In the genomic region with DNA sequence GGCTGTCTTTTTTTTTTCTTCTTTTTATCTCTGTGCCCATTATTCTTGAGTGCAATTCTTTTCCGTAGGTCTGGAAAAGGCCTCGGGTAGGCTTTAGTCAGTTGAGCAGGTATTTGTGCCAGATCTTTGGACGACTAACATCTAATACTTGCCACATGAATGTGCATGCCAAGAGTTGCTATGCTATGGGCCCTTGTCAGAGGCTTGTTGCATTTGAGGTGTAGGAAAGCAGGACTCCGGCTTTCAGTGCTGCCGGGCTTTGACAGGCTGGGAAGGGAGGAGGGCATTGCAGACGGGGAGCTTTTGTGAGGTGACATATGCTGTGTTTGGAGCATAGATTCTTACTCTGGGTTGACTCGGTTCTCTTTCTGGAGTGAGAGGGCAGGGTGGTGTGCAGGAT, we compare ENCODE assay signal across 1 cellular context.
TF ChIP-seq lines count a peak whose summit lies in the region.

No MANE protein-coding gene starts in this region.

TF ChIP-seq in GM23338, 12 proteins besides CTCF, POLR2A, EP300 and RAD21 (continued from another document):
- TF ChIP-seq ETS1 (IDR thresholded peaks at IDR 0.05), result no peak
- TF ChIP-seq ZNF114 (CRISPR knock-in tag; IDR thresholded peaks at IDR 0.05), result no peak
- TF ChIP-seq, protein P1, sequence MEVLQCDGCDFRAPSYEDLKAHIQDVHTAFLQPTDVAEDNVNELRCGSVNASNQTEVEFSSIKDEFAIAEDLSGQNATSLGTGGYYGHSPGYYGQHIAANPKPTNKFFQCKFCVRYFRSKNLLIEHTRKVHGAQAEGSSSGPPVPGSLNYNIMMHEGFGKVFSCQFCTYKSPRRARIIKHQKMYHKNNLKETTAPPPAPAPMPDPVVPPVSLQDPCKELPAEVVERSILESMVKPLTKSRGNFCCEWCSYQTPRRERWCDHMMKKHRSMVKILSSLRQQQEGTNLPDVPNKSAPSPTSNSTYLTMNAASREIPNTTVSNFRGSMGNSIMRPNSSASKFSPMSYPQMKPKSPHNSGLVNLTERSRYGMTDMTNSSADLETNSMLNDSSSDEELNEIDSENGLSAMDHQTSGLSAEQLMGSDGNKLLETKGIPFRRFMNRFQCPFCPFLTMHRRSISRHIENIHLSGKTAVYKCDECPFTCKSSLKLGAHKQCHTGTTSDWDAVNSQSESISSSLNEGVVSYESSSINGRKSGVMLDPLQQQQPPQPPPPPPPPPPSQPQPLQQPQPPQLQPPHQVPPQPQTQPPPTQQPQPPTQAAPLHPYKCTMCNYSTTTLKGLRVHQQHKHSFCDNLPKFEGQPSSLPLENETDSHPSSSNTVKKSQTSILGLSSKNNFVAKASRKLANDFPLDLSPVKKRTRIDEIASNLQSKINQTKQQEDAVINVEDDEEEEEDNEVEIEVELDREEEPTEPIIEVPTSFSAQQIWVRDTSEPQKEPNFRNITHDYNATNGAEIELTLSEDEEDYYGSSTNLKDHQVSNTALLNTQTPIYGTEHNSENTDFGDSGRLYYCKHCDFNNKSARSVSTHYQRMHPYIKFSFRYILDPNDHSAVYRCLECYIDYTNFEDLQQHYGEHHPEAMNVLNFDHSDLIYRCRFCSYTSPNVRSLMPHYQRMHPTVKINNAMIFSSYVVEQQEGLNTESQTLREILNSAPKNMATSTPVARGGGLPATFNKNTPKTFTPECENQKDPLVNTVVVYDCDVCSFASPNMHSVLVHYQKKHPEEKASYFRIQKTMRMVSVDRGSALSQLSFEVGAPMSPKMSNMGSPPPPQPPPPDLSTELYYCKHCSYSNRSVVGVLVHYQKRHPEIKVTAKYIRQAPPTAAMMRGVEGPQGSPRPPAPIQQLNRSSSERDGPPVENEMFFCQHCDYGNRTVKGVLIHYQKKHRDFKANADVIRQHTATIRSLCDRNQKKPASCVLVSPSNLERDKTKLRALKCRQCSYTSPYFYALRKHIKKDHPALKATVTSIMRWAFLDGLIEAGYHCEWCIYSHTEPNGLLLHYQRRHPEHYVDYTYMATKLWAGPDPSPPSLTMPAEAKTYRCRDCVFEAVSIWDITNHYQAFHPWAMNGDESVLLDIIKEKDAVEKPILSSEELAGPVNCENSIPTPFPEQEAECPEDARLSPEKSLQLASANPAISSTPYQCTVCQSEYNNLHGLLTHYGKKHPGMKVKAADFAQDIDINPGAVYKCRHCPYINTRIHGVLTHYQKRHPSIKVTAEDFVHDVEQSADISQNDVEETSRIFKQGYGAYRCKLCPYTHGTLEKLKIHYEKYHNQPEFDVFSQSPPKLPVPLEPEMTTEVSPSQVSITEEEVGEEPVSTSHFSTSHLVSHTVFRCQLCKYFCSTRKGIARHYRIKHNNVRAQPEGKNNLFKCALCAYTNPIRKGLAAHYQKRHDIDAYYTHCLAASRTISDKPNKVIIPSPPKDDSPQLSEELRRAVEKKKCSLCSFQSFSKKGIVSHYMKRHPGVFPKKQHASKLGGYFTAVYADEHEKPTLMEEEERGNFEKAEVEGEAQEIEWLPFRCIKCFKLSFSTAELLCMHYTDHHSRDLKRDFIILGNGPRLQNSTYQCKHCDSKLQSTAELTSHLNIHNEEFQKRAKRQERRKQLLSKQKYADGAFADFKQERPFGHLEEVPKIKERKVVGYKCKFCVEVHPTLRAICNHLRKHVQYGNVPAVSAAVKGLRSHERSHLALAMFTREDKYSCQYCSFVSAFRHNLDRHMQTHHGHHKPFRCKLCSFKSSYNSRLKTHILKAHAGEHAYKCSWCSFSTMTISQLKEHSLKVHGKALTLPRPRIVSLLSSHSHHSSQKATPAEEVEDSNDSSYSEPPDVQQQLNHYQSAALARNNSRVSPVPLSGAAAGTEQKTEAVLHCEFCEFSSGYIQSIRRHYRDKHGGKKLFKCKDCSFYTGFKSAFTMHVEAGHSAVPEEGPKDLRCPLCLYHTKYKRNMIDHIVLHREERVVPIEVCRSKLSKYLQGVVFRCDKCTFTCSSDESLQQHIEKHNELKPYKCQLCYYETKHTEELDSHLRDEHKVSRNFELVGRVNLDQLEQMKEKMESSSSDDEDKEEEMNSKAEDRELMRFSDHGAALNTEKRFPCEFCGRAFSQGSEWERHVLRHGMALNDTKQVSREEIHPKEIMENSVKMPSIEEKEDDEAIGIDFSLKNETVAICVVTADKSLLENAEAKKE (CRISPR knock-in tag; IDR thresholded peaks at IDR 0.05), result no peak
- no peak for TF ChIP-seq NANOG (IDR thresholded peaks at IDR 0.05; ENCODE audit: borderline replicate concordance)
- no peak for TF ChIP-seq JUNB (IDR thresholded peaks at IDR 0.05; ENCODE audit: unreplicated experiment)
- TF ChIP-seq, protein P2, sequence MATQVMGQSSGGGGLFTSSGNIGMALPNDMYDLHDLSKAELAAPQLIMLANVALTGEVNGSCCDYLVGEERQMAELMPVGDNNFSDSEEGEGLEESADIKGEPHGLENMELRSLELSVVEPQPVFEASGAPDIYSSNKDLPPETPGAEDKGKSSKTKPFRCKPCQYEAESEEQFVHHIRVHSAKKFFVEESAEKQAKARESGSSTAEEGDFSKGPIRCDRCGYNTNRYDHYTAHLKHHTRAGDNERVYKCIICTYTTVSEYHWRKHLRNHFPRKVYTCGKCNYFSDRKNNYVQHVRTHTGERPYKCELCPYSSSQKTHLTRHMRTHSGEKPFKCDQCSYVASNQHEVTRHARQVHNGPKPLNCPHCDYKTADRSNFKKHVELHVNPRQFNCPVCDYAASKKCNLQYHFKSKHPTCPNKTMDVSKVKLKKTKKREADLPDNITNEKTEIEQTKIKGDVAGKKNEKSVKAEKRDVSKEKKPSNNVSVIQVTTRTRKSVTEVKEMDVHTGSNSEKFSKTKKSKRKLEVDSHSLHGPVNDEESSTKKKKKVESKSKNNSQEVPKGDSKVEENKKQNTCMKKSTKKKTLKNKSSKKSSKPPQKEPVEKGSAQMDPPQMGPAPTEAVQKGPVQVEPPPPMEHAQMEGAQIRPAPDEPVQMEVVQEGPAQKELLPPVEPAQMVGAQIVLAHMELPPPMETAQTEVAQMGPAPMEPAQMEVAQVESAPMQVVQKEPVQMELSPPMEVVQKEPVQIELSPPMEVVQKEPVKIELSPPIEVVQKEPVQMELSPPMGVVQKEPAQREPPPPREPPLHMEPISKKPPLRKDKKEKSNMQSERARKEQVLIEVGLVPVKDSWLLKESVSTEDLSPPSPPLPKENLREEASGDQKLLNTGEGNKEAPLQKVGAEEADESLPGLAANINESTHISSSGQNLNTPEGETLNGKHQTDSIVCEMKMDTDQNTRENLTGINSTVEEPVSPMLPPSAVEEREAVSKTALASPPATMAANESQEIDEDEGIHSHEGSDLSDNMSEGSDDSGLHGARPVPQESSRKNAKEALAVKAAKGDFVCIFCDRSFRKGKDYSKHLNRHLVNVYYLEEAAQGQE (IDR thresholded peaks at IDR 0.05; ENCODE audit: unreplicated experiment), result no peak
- no peak for TF ChIP-seq CREB1 (CRISPR knock-in tag; IDR thresholded peaks at IDR 0.05; ENCODE audit: low read depth)
- TF ChIP-seq EZH2 (IDR thresholded peaks at IDR 0.05; ENCODE audit: low read depth, unreplicated experiment), result no peak
